8 cellular contexts compared by ENCODE assay signal in the genomic region with DNA sequence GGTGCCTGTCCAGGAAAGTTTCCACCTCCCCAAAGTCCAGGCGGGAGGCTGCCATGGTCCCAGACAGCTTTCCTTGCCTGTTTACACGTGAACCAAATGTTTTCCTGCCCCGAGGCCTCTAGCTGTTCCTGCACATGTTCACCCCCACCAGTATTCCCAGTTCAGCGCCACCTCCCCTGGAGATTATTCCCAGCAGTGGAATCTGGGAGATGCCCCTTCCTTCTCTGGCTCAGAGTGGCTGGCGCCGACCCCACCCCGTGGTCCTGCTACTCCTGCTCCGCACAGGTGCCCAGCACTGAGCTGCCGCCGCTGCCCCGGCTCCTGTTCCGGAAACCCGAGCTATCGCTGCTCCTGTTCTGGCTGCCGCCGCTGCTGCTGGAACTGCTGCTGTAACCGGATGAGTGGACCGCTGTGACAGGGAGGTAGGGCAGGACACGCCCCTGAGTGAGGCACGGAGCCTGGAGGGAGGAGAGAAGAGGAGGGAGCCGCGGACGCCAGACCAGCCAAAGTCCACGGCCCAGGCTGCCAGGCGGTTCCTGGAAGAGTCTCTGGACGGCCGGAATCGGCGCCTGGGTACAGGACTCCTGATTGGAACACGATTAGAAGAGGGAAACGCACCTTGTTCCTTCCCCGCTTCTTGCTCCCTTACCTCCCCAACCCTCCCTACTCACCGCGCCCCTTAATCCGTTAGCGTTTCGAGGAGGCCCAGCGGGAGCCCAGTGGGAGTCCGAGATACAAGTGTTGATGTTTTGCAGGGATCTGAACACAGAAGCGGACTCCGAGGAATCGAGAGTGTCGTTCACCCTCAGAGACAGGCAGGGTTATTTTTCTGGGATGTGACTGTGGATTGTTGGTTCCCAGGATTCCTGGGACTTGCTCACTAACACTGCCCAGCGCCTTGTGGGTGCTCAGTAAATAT. TPM values are rescaled to one million over a fixed set of nuclear protein-coding genes. Genes with fewer than 3 reads are reported as not detected.
A peak's percentile ranks its signal among the peaks of the same experiment; 100 is the strongest.
DNase-seq lines count a peak whose midpoint lies in the region; TF ChIP-seq lines count a peak whose summit lies in the region.

A gene (minus strand): TSS at position 395 of the 919 bp plus-strand sequence. CDS start 340 bp downstream, at position 55.

- intact Hi-C loops in lower leg skin (cut with DNase I; ENCODE audit: low total_unique reads): no loop called here

- no peaks in the 10 kb centered on the region for H3K9me3 ChIP-seq in CD8-positive, alpha-beta memory T cell (ENCODE audit: low read length)
- H3K9me3 ChIP-seq in GM23248 (ENCODE audit: low read depth): no peaks in the 10 kb centered on the region

- no peak within 1 kb of the TSS for H3K27ac Mint-ChIP-seq in CD8-positive, alpha-beta memory T cell

- H3K4me1 ChIP-seq in CD8-positive, alpha-beta memory T cell (ENCODE audit: insufficient read depth, low read length): no peaks in the 10 kb centered on the region
- peaks cover 21% of the 10 kb centered on the region for H3K4me1 ChIP-seq in GM23248 (ENCODE audit: insufficient read depth)

- no peak for TF ChIP-seq POLR2A in lower leg skin (IDR thresholded peaks at IDR 0.05)

- H3K79me2 ChIP-seq in GM23248 (ENCODE audit: insufficient read depth): no peaks in the 10 kb centered on the region

- H3K4me3 Mint-ChIP-seq in CD8-positive, alpha-beta memory T cell: peak within 1 kb of the TSS in 2 of 7 donors; percentile 18 to 40

- H3K36me3 Mint-ChIP-seq in CD8-positive, alpha-beta memory T cell: no peaks in the 10 kb centered on the region

- H2AFZ ChIP-seq in GM23248: peak within 1 kb of the TSS; percentile 99

- no peak for TF ChIP-seq CTCF in lower leg skin (IDR thresholded peaks at IDR 0.05)
- no peak for TF ChIP-seq CTCF in GM10266 (IDR thresholded peaks at IDR 0.05; ENCODE audit: control insufficient read depth, insufficient read depth, low read depth, missing control alignments)

- no peak within 1 kb of the TSS for H3K27ac ChIP-seq in CD8-positive, alpha-beta memory T cell (ENCODE audit: low read depth, low read length)
- peak within 1 kb of the TSS; percentile 20; the same call in 1 of the 2 replicates for H3K27ac ChIP-seq in GM23248

- H3K9me2 ChIP-seq in GM23248 (ENCODE audit: insufficient read depth): no peaks in the 10 kb centered on the region

- peaks cover 0 to 12% (median 11%) of the 10 kb centered on the region in 3 donors for H3K4me1 Mint-ChIP-seq in CD8-positive, alpha-beta memory T cell

- DNase-seq in CD8-positive, alpha-beta memory T cell: peak in 1 of 5 donors; percentile 1
- DNase-seq in GM23248 (peak; percentile 93), NCI-H1694 (lab: John Stamatoyannopoulos, UW) (peak; percentile 30), UCSD-AML1 (lab: John Stamatoyannopoulos, UW; ENCODE audit: unreplicated experiment) (peak; percentile 65), ecto neural progenitor cell (ENCODE audit: low spot score) (peak; percentile 90), lower leg skin (ENCODE audit: low spot score in 2 of 2) (peak; percentile 47 to 93), GM10266 (ENCODE audit: extremely low spot score) (no peak)
- DNase-seq in stimulated activated CD4-positive, alpha-beta T cell treated with anti-CD3 and anti-CD28 coated beads, TNF-alpha, amount 100 ng/mL, for 48 hours (ENCODE audit: low read depth in 3 of 3): peak; percentile 15 to 51 (median 35)

- H3K4me2 ChIP-seq in GM23248 (ENCODE audit: unreplicated experiment): peak within 1 kb of the TSS; percentile 91

- H3K27me3 Mint-ChIP-seq in CD8-positive, alpha-beta memory T cell: peaks cover 33 to 69% of the 10 kb centered on the region in 2 donors

- CTCF ChIA-PET in CD8-positive, alpha-beta memory T cell (lab: Charles Lee): no interaction called here

- H3F3A ChIP-seq in GM23248 (ENCODE audit: insufficient read depth): no peaks in the 10 kb centered on the region

- in situ Hi-C loops in GM23248 (cut with MboI): no loop called here

- POLR2A ChIA-PET in CD8-positive, alpha-beta memory T cell (lab: Charles Lee): no interaction called here

- no peaks in the 10 kb centered on the region for H3K36me3 ChIP-seq in CD8-positive, alpha-beta memory T cell (ENCODE audit: insufficient read depth, low read length)
- H3K36me3 ChIP-seq in GM23248 (ENCODE audit: low read depth): no peaks in the 10 kb centered on the region

- WGBS in GM23248 (ENCODE audit: low coverage in 1 of 2, low lambda C conversion rate in 2 of 2, missing lambda C conversion rate in 2 of 2), 2 experiments: 4 to 5% methylated on average over 41 to 44 of the region's 44 CpGs
- WGBS in lower leg skin, 2 donors: 3 to 6% methylated on average over 28 to 44 of the region's 44 CpGs

- H3K9me3 Mint-ChIP-seq in CD8-positive, alpha-beta memory T cell: peaks cover 0 to 1% (median 0%) of the 10 kb centered on the region in 5 donors

- peak within 1 kb of the TSS; percentile 39 for H3K4me3 ChIP-seq in CD8-positive, alpha-beta memory T cell (ENCODE audit: low read length)
- H3K4me3 ChIP-seq in GM23248 (peak within 1 kb of the TSS; percentile 78), lower leg skin (ENCODE audit: low read depth, poor library complexity, severe bottlenecking) (peak within 1 kb of the TSS; percentile 18)

- no peaks in the 10 kb centered on the region for H4K20me1 ChIP-seq in GM23248 (ENCODE audit: insufficient read depth)

- peaks cover 9% of the 10 kb centered on the region for H3K27me3 ChIP-seq in CD8-positive, alpha-beta memory T cell (ENCODE audit: insufficient read depth, low read length, poor library complexity, severe bottlenecking)
- no peaks in the 10 kb centered on the region for H3K27me3 ChIP-seq in GM23248 (replicated peaks; ENCODE audit: insufficient read depth)

- H3K9ac ChIP-seq in GM23248: peak within 1 kb of the TSS; percentile 75

RNA-seq across cellular contexts. Expression of the gene that starts here (rescaled TPM):
- not detected for total RNA-seq in CD8-positive, alpha-beta memory T cell
- polyA plus RNA-seq in CD8-positive, alpha-beta memory T cell: not detected
- 0.86 and 1.9 TPM in 2 replicates for total RNA-seq in GM23248 (2014; rRNA removed; shearing (Covaris generic))
- polyA plus RNA-seq in GM23248 (2016; fragmentation: Nextera tagmentation; extraction: Ambion mirVana): 0.34 and 0.75 TPM in 2 replicates
- total RNA-seq in lower leg skin: 1 to 10 TPM in 1 of 4 donors, under 1 TPM in 3; 0.11 to 1.2 (median 0.26) TPM

Comparison
In these comparisons a context has a peak if more than half of its experiments do, and no peak if none do; other contexts are left out.
1. H3K4me3 ChIP-seq: peak in every context shown above with its lines; median percentile 78 in GM23248; 39 in CD8-positive, alpha-beta memory T cell; 18 in lower leg skin.